In the genomic region with DNA sequence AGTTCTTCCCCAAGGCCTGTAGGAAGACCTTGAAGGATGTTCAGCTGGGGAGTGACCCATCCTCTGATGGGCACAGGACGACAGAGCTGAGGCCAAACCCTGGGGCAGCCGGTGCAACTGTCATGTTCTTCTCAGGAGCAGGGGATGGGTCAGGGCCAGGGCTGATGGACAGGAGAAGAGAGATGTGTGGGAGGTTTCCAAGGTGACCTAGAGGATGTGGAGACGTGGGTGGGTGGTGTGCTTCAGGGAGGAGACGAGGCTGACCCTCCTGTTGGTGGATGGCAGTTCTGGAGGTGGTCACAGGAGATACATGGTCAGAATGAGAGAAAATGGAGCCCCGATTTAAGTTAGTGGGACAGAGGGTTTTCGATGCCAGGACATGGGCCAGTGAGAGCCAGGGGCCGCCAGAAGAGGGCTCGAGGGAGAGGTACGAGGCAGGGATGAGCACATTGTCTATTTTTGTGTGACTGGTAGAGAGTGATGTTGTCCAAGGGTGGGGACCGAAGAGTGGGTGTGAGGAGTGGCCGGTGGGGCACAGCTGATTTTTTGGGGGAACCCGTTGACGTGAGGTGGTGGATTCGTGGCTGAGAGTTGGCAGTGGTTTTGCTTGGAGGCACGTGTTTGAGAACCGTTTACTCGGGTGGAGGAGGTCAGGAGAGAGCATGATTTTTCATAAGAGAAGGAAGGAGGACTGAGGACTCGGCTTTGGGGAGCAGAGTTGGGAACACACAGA, we compare ENCODE assay signal across 11 cellular contexts. TPM values are rescaled to one million over a fixed set of nuclear protein-coding genes. Genes with fewer than 3 reads are reported as not detected.
A peak's percentile ranks its signal among the peaks of the same experiment; 100 is the strongest.
DNase-seq lines count a peak whose midpoint lies in the region; ATAC-seq and TF ChIP-seq lines count a peak whose summit lies in the region.
"Had no signal": no experiment of that assay in that cellular context is flagged by ENCODE, and none has a peak within 500 bp of the region (broad histone marks: within the 10 kb centered on the region; RNA-seq: fewer than 3 reads in every experiment).

No MANE protein-coding gene starts in this region.

- peaks cover 51% of the 10 kb centered on the region for H4K20me1 ChIP-seq in IMR-90 (ENCODE audit: insufficient read depth, low read length)

- H2AK5ac ChIP-seq in IMR-90 (ENCODE audit: low read depth, low read length): no peak overlapping the region

- H3K36me3 Mint-ChIP-seq in activated CD4-positive, alpha-beta T cell treated with anti-CD3 and anti-CD28 coated beads, Interleukin-2, amount 10 ng/mL, durations not matched to agents 7 days and 5 days (ENCODE audit: low read depth): peaks cover 15% of the 10 kb centered on the region
- H3K36me3 Mint-ChIP-seq in brain: no peaks in the 10 kb centered on the region

- no peak overlapping the region for H2BK120ac ChIP-seq in IMR-90 (ENCODE audit: low read depth, low read length)

- in situ Hi-C loops in IMR-90 (cut with MboI; ENCODE audit: low sequenced_read_pairs): no loop called here

- ATAC-seq in IMR-90 (ENCODE audit: low read depth): no peak
- ATAC-seq: A549 had no signal

- H3K79me1 ChIP-seq in IMR-90 (ENCODE audit: low read depth in 1 of 2, low read length in 2 of 2): peaks cover 38 to 85% of the 10 kb centered on the region in 2 experiments

- dilution Hi-C loops in IMR-90 (cut with HindIII; ENCODE audit: low sequenced_read_pairs, unreplicated experiment): no loop called here

- no peaks in the 10 kb centered on the region for H3K27me3 Mint-ChIP-seq in activated CD4-positive, alpha-beta T cell treated with anti-CD3 and anti-CD28 coated beads, Interleukin-2, amount 10 ng/mL, durations not matched to agents 7 days and 5 days
- no peaks in the 10 kb centered on the region for H3K27me3 Mint-ChIP-seq in brain

- no peak overlapping the region for H2BK20ac ChIP-seq in IMR-90 (ENCODE audit: low read depth, low read length)

- H3K9me3 ChIP-seq in IMR-90 (ENCODE audit: control insufficient read depth, insufficient read depth, low read length): no peaks in the 10 kb centered on the region
- H3K9me3 ChIP-seq in neutrophil: no peaks in the 10 kb centered on the region
- H3K9me3 ChIP-seq: A549 had no signal

- CTCF ChIA-PET in activated CD4-positive, alpha-beta T cell treated with anti-CD3 and anti-CD28 coated beads, Interleukin-2, amount 10 ng/mL, durations not matched to agents 7 days and 5 days (lab: Charles Lee): interaction anchor here (1.1 kb wide), 1 partner anchor 15 kb away, joined by 3 read pairs; the partner anchor contains the start of gene TBC1D22A
- CTCF ChIA-PET in IMR-90 (lab: Yijun Ruan, JAX): no interaction called here

- no peak overlapping the region for H3K4me2 ChIP-seq in IMR-90 (ENCODE audit: low read depth, low read length)
- H3K4me2 ChIP-seq: A549 had no signal

- intact Hi-C loops in IMR-90 (cut with micrococcal nuclease): no loop called here

- H3K4me1 ChIP-seq in IMR-90 (ENCODE audit: control insufficient read depth, insufficient read depth, low read length) (peaks cover 11% of the 10 kb centered on the region), neutrophil (ENCODE audit: control insufficient read depth in 1 of 2, insufficient read depth in 1 of 2, low read depth in 1 of 2, low read length in 1 of 2) (peaks cover 52 to 53% of the 10 kb centered on the region in 2 experiments)

- H3K9ac ChIP-seq in IMR-90 (ENCODE audit: low read depth, low read length): no peak overlapping the region

- H3K9me3 Mint-ChIP-seq in activated CD4-positive, alpha-beta T cell treated with anti-CD3 and anti-CD28 coated beads, Interleukin-2, amount 10 ng/mL, durations not matched to agents 7 days and 5 days: no peaks in the 10 kb centered on the region
- no peaks in the 10 kb centered on the region for H3K9me3 Mint-ChIP-seq in brain

- H3K4me3 ChIP-seq in IMR-90 (ENCODE audit: insufficient read depth, low read depth, low read length) (no peak overlapping the region), neutrophil (ENCODE audit: low read depth in 1 of 2, low read length in 1 of 2) (no peak overlapping the region)
- H3K4me3 ChIP-seq: A549 had no signal

- no peak for TF ChIP-seq RAD21 in IMR-90 (IDR thresholded peaks at IDR 0.05; ENCODE audit: low read length)

- TF ChIP-seq CTCF in IMR-90 (conservative IDR thresholded peaks at IDR 0.05; ENCODE audit: low read depth, low read length): no peak
- no peak for TF ChIP-seq CTCF in brain (conservative IDR thresholded peaks at IDR 0.05)
- TF ChIP-seq CTCF in neutrophil (IDR thresholded peaks at IDR 0.05): no peak

- H3K27me3 ChIP-seq in IMR-90 (ENCODE audit: control insufficient read depth, insufficient read depth, low read length): no peaks in the 10 kb centered on the region
- H3K27me3 ChIP-seq in neutrophil: no peaks in the 10 kb centered on the region

- H3K18ac ChIP-seq in IMR-90 (ENCODE audit: low read depth, low read length): no peak overlapping the region

- no peak overlapping the region for H2BK5ac ChIP-seq in IMR-90 (ENCODE audit: low read depth, low read length, poor library complexity, severe bottlenecking)

- H3K4me1 Mint-ChIP-seq in activated CD4-positive, alpha-beta T cell treated with anti-CD3 and anti-CD28 coated beads, Interleukin-2, amount 10 ng/mL, durations not matched to agents 7 days and 5 days: peaks cover 55% of the 10 kb centered on the region
- H3K4me1 Mint-ChIP-seq in brain: peaks cover 40% of the 10 kb centered on the region

- H2AK9ac ChIP-seq in IMR-90 (replicated peaks; ENCODE audit: low read depth, low read length, poor library complexity): peak overlapping the region; percentile 15

- no peak overlapping the region for H3K56ac ChIP-seq in IMR-90 (ENCODE audit: extremely low read depth, insufficient read depth, low read length)

- WGBS in IMR-90 (ENCODE audit: extremely low coverage in 2 of 2, insufficient read length in 1 of 2), 2 experiments: 63% methylated on average over 15 of the region's 18 CpGs; no CpG with 5 or more reads in 1 of the 2 experiments

- H3K27ac ChIP-seq in IMR-90 (ENCODE audit: insufficient read depth, low read length): no peak overlapping the region
- peak overlapping the region; percentile 98 for H3K27ac ChIP-seq in neutrophil

- no TSS peak for BruUV-seq in IMR-90 (replicated peaks; lab: Mats Ljungman, UMichigan)

- H4K8ac ChIP-seq in IMR-90 (ENCODE audit: low read depth in 2 of 2, low read length in 2 of 2): no peak overlapping the region

- no peak overlapping the region for H2BK15ac ChIP-seq in IMR-90 (ENCODE audit: low read depth, low read length)

- H3K36me3 ChIP-seq in IMR-90 (ENCODE audit: control insufficient read depth, insufficient read depth, low read length): no peaks in the 10 kb centered on the region
- H3K36me3 ChIP-seq in neutrophil: no peaks in the 10 kb centered on the region

- POLR2A ChIA-PET in activated CD4-positive, alpha-beta T cell treated with anti-CD3 and anti-CD28 coated beads, Interleukin-2, amount 10 ng/mL, durations not matched to agents 7 days and 5 days (lab: Charles Lee): no interaction called here
- POLR2A ChIA-PET in IMR-90 (lab: Charles Lee; ENCODE audit: unreplicated experiment): no interaction called here

- no peak overlapping the region; the same call in 1 of the 2 replicates for H3K23ac ChIP-seq in IMR-90 (ENCODE audit: low read depth, low read length)

- peaks cover 33% of the 10 kb centered on the region for H3K9me1 ChIP-seq in IMR-90 (ENCODE audit: insufficient read depth, low read length)

- H3K4me3 Mint-ChIP-seq in activated CD4-positive, alpha-beta T cell treated with anti-CD3 and anti-CD28 coated beads, Interleukin-2, amount 10 ng/mL, durations not matched to agents 7 days and 5 days: peak overlapping the region; percentile 23
- no peak overlapping the region for H3K4me3 Mint-ChIP-seq in brain

- no peak for TF ChIP-seq POLR2A in IMR-90 (IDR thresholded peaks at IDR 0.05; ENCODE audit: low read depth, low read length)

- peak overlapping the region; percentile 15; the same call in 1 of the 2 replicates for H4K91ac ChIP-seq in IMR-90 (ENCODE audit: insufficient read depth, low read depth, low read length)

- H3K14ac ChIP-seq in IMR-90 (replicated peaks; ENCODE audit: low read depth, low read length): no peak overlapping the region

- H3K4ac ChIP-seq in IMR-90 (ENCODE audit: low read depth, low read length): no peak overlapping the region

- H4K5ac ChIP-seq in IMR-90 (ENCODE audit: low read depth, low read length): no peak overlapping the region

- DNase-seq in activated CD4-positive, alpha-beta T cell treated with anti-CD3 and anti-CD28 coated beads, Interleukin-2, amount 10 ng/mL, durations not matched to agents 7 days and 5 days: no peak
- no peak for DNase-seq in activated CD4-positive, alpha-beta T cell treated with anti-CD3 and anti-CD28 coated beads for 4 hours
- DNase-seq in IMR-90 (no peak), occipital lobe (lab: John Stamatoyannopoulos, UW) (no peak), hepatic stellate cell (ENCODE audit: low spot score) (no peak), GF-D8 (lab: John Stamatoyannopoulos, UW) (no peak)
- DNase-seq: NCI-H2171, small intestine had no signal

- H2AFZ ChIP-seq in IMR-90 (replicated peaks; ENCODE audit: low read length, poor library complexity): no peak overlapping the region

- H3K27ac Mint-ChIP-seq in activated CD4-positive, alpha-beta T cell treated with anti-CD3 and anti-CD28 coated beads, Interleukin-2, amount 10 ng/mL, durations not matched to agents 7 days and 5 days: peak overlapping the region; percentile 88
- H3K27ac Mint-ChIP-seq in brain: peak overlapping the region in 4 of 5 experiments; percentile 3 to 75 (median 10)

RNA-seq across cellular contexts. Expression of gene TBC1D22A, which starts 14.6 kb away (rescaled TPM):
- 10 to 100 TPM; 34.1 to 39.2 TPM for total RNA-seq in activated CD4-positive, alpha-beta T cell treated with anti-CD3 and anti-CD28 coated beads, Interleukin-2, amount 10 ng/mL, durations not matched to agents 7 days and 5 days
- 9.0 and 9.4 TPM in 2 replicates for total RNA-seq in IMR-90 (2012; rRNA removed)
- polyA plus RNA-seq in IMR-90 (2012; rRNA removed): 16.7 and 17.3 TPM in 2 replicates
- polyA plus RNA-seq in IMR-90 (2012; cell fraction: cytosol; rRNA removed): 18.4 and 23.5 TPM in 2 replicates
- 14.2 and 18.0 TPM in 2 replicates for polyA plus RNA-seq in IMR-90 (2012; cell fraction: nucleus; rRNA removed; ENCODE audit: low replicate concordance)
- 20.6 TPM for polyA plus RNA-seq in brain (ENCODE audit: insufficient read depth, low read depth, low replicate concordance)
- total RNA-seq in occipital lobe: 4.5 TPM

RNA-seq across cellular contexts. Expression of gene CERK, which starts 39.0 kb away (rescaled TPM):
- 10 to 100 TPM; 41.8 to 47.1 TPM for total RNA-seq in activated CD4-positive, alpha-beta T cell treated with anti-CD3 and anti-CD28 coated beads, Interleukin-2, amount 10 ng/mL, durations not matched to agents 7 days and 5 days
- total RNA-seq in IMR-90 (2012; rRNA removed): 38.7 and 44.4 TPM in 2 replicates
- polyA plus RNA-seq in IMR-90 (2012; rRNA removed): 22.8 and 25.3 TPM in 2 replicates
- 14.3 and 18.5 TPM in 2 replicates for polyA plus RNA-seq in IMR-90 (2012; cell fraction: cytosol; rRNA removed)
- polyA plus RNA-seq in IMR-90 (2012; cell fraction: nucleus; rRNA removed; ENCODE audit: low replicate concordance): 19.5 and 31.2 TPM in 2 replicates
- polyA plus RNA-seq in brain (ENCODE audit: insufficient read depth, low read depth, low replicate concordance): 78.9 TPM
- 42.0 TPM for total RNA-seq in occipital lobe
